In genomic region chr2:196649202-196649601, GRCh38 we compare ENCODE assay signal across 34 cellular contexts.
"Had no signal": no experiment of that assay in that cellular context is flagged by ENCODE, and none has a peak within 500 bp of the region (broad histone marks: within the 10 kb centered on the region; RNA-seq: fewer than 3 reads in every experiment).

No MANE protein-coding gene starts in this region.

- ATAC-seq: activated naive CD4-positive, alpha-beta T cell treated with anti-CD3 and anti-CD28 coated beads, Interleukin-2, amount 50 U/mL, for 72 hours; activated naive CD8-positive, alpha-beta T cell treated with anti-CD3 and anti-CD28 coated beads, Interleukin-2, amount 50 U/mL, for 24 hours; activated T-cell treated with anti-CD3 and anti-CD28 coated beads, Interleukin-2, amount 50 U/mL, for 4 hours; activated T-cell treated with anti-CD3 and anti-CD28 coated beads, Interleukin-2, amount 50 U/mL, for 72 hours; activated T-helper 17 cell treated with anti-CD3 and anti-CD28 coated beads, Interleukin-2, amount 50 U/mL, for 72 hours; body of pancreas had no signal

- H3K27me3 ChIP-seq: adrenal gland, ascending aorta, body of pancreas, brain microvascular endothelial cell, breast epithelium, cardiac muscle cell had no signal

- H3K36me3 ChIP-seq: adrenal gland, ascending aorta, brain microvascular endothelial cell, breast epithelium, cardiac muscle cell had no signal

- H3K4me3 ChIP-seq: adrenal gland, ascending aorta, body of pancreas, breast epithelium, cardiac muscle cell had no signal

- DNase-seq: activated effector memory CD4-positive, alpha-beta T cell treated with anti-CD3 and anti-CD28 coated beads, Interleukin-2, amount 50 U/mL, for 16 hours; activated effector memory CD4-positive, alpha-beta T cell treated with Interleukin-2 at 50 U/mL for 16 hours; activated gamma-delta T cell; activated gamma-delta T cell treated with Interleukin-2 at 50 U/mL for 16 hours; activated naive CD4-positive, alpha-beta T cell; activated naive CD4-positive, alpha-beta T cell treated with anti-CD3 and anti-CD28 coated beads for 36 hours; activated naive CD4-positive, alpha-beta T cell treated with anti-CD3 and anti-CD28 coated beads, Interleukin-2, amount 10 ng/mL, durations not matched to agents 7 days and 5 days; activated naive CD4-positive, alpha-beta T cell treated with anti-CD3 and anti-CD28 coated beads, Interleukin-2, amount 50 U/mL, for 16 hours; activated naive CD4-positive, alpha-beta T cell treated with Interleukin-2 at 50 U/mL for 16 hours; activated naive CD8-positive, alpha-beta T cell treated with anti-CD3 and anti-CD28 coated beads for 36 hours; activated naive CD8-positive, alpha-beta T cell treated with anti-CD3 and anti-CD28 coated beads, Interleukin-2, amount 10 ng/mL, durations not matched to agents 7 days and 5 days; activated naive CD8-positive, alpha-beta T cell treated with anti-CD3 and anti-CD28 coated beads, Interleukin-2, amount 50 U/mL, for 24 hours; activated T-cell treated with anti-CD3 and anti-CD28 coated beads, Interleukin-2, amount 50 U/mL, for 1 hour; activated T-cell treated with anti-CD3 and anti-CD28 coated beads, Interleukin-2, amount 50 U/mL, for 24 hours; activated T-cell treated with anti-CD3 and anti-CD28 coated beads, Interleukin-2, amount 50 U/mL, for 4 hours; activated T-cell treated with anti-CD3 and anti-CD28 coated beads, Interleukin-2, amount 50 U/mL, for 48 hours; activated T-cell treated with anti-CD3 and anti-CD28 coated beads, Interleukin-2, amount 50 U/mL, for 72 hours; adrenal gland; amniotic stem cell; amygdala; anterior cingulate cortex; aorta; body of pancreas; brain microvascular endothelial cell; caudate nucleus; central memory CD4-positive, alpha-beta T cell; cerebellar nuclear complex had no signal

- FAIRE-seq: astrocyte, bronchial epithelial cell had no signal

- H3K4me1 ChIP-seq: adrenal gland, ascending aorta, body of pancreas, breast epithelium had no signal

- H3K27ac ChIP-seq: adrenal gland, ascending aorta, body of pancreas, brain microvascular endothelial cell, breast epithelium, cardiac muscle cell had no signal
